Comparison of ENCODE assay signal across 1 cellular context in genomic region chr5:132501629-132501956, GRCh38.
TF ChIP-seq lines count a peak whose summit lies in the region.

No MANE protein-coding gene starts in this region.

TF ChIP-seq in HEK293T, 16 proteins besides CTCF, POLR2A, EP300 and RAD21 (continued from another document):
- no peak for TF ChIP-seq L3MBTL2 (conservative IDR thresholded peaks at IDR 0.05)
